1 cellular context compared by ENCODE assay signal in genomic region chr20:14189794-14190402, GRCh38.
A peak's percentile ranks its signal among the peaks of the same experiment; 100 is the strongest.
TF ChIP-seq lines count a peak whose summit lies in the region.

No MANE protein-coding gene starts in this region.

TF ChIP-seq in GM12878, 131 proteins besides CTCF, POLR2A, EP300 and RAD21 (continued from another document):
- TF ChIP-seq REST (IDR thresholded peaks at IDR 0.05; ENCODE audit: low read depth, low read length) = no peak
- TF ChIP-seq MXI1 (IDR thresholded peaks at IDR 0.05; ENCODE audit: low read depth, low read length) = no peak
- TF ChIP-seq USF1 (IDR thresholded peaks at IDR 0.05; ENCODE audit: borderline replicate concordance, extremely low read length, insufficient read depth, low read depth, low read length) = no peak
- peak; percentile 34; the same call in 1 of the 2 replicates for TF ChIP-seq RAD51 (IDR thresholded peaks at IDR 0.05)
- TF ChIP-seq SP1 (IDR thresholded peaks at IDR 0.05; ENCODE audit: low read depth, low read length) = no peak
- no peak for TF ChIP-seq NR2C2 (IDR thresholded peaks at IDR 0.05; ENCODE audit: borderline replicate concordance, control insufficient read depth, insufficient read length, low read depth)
- no peak for TF ChIP-seq ATF7 (IDR thresholded peaks at IDR 0.05; ENCODE audit: low read depth)
- TF ChIP-seq ZNF217 (IDR thresholded peaks at IDR 0.05) = no peak
- peak; percentile 32; the same call in 1 of the 2 replicates for TF ChIP-seq SMC3 (IDR thresholded peaks at IDR 0.05; ENCODE audit: borderline replicate concordance, low read length)
- no peak for TF ChIP-seq CHD2 (IDR thresholded peaks at IDR 0.05; ENCODE audit: borderline replicate concordance, low read depth, low read length)
- no peak for TF ChIP-seq ZSCAN29 (IDR thresholded peaks at IDR 0.05)
- TF ChIP-seq BCL3 (IDR thresholded peaks at IDR 0.05; ENCODE audit: borderline replicate concordance, insufficient read depth, low read depth, low read length, poor library complexity, severe bottlenecking) = no peak
- no peak for TF ChIP-seq CUX1 (IDR thresholded peaks at IDR 0.05; ENCODE audit: insufficient replicate concordance, low read depth, low read length)
